ENCODE assay signal across 19 cellular contexts in genomic region chr12:93140309-93140708, GRCh38.
DNase-seq lines count a peak whose midpoint lies in the region; ATAC-seq, FAIRE-seq and TF ChIP-seq lines count a peak whose summit lies in the region.
"Had no signal": no experiment of that assay in that cellular context is flagged by ENCODE, and none has a peak within 500 bp of the region (broad histone marks: within the 10 kb centered on the region; RNA-seq: fewer than 3 reads in every experiment).

No MANE protein-coding gene starts in this region.

- no peaks in the 10 kb centered on the region for H3K27me3 ChIP-seq in HepG2 (ENCODE audit: control insufficient read depth in 1 of 2, insufficient read depth in 2 of 2, low read length in 2 of 2)
- H3K27me3 ChIP-seq: BLaER1 treated with 17β-estradiol and CSF1 and Interleukin-3, amounts not matched to agents 10 nM and 100 nM had no signal

- ATAC-seq in activated B cell treated with CpG ODN at 0.5 μM for 24 hours (ENCODE audit: low read depth) = no peak
- no peak for ATAC-seq in HepG2
- ATAC-seq in stimulated activated memory B cell treated with anti-CD40 and anti-IgM and Interleukin-4, amounts not matched to agents 10 μg/mL and 1 μg/mL and 100 μg/mL, for 72 hours = no peak
- ATAC-seq in GM19452 (IDR thresholded peaks at IDR 0.05; ENCODE audit: unreplicated experiment) = no peak
- ATAC-seq: GM12878 had no signal

- in situ Hi-C loops in HepG2 (cut with HindIII; ENCODE audit: extremely low pct_ligation_motif_present, low pct_unique_long_range_greater_than_20kb) = loop anchor here (25.0 kb wide), 1 partner anchor 247 kb away; the partner anchor contains the start of gene NUDT4

- no peaks in the 10 kb centered on the region for H3K79me2 ChIP-seq in HepG2 (ENCODE audit: insufficient read depth, low read length)

- POLR2A ChIA-PET in activated B cell treated with CpG ODN at 0.5 μM for 24 hours (lab: Charles Lee) = interaction anchor here (0.6 to 3.0 kb wide), 2 partner anchors 25 to 27 kb away, joined by 3 to 16 read pairs; no protein-coding TSS in a partner anchor
- POLR2A ChIA-PET in HepG2 (lab: Yijun Ruan, JAX) = no interaction called here

- peaks cover 68% of the 10 kb centered on the region for H3K4me1 ChIP-seq in HepG2 (ENCODE audit: insufficient read depth, low read length)

- peaks cover 54% of the 10 kb centered on the region for H3K4me1 Mint-ChIP-seq in activated B cell treated with CpG ODN at 0.5 μM for 24 hours
- peaks cover 35% of the 10 kb centered on the region for H3K4me1 Mint-ChIP-seq in nephron
- peaks cover 45% of the 10 kb centered on the region for H3K4me1 Mint-ChIP-seq in stimulated activated memory B cell treated with anti-CD40 and anti-IgM and Interleukin-4, amounts not matched to agents 10 μg/mL and 1 μg/mL and 100 μg/mL, for 72 hours

- H2AFZ ChIP-seq in HepG2 (ENCODE audit: low read length) = no peak overlapping the region
- H2AFZ ChIP-seq: GM23248 had no signal

- no peak for TF ChIP-seq EP300 in HepG2 (IDR thresholded peaks at IDR 0.05; ENCODE audit: low read depth in 2 of 2, low read length in 2 of 2)
- TF ChIP-seq EP300 in HepG2 (CRISPR knock-in tag; IDR thresholded peaks at IDR 0.05; ENCODE audit: borderline replicate concordance) = no peak

- no peak overlapping the region for H3K27ac ChIP-seq in HepG2 (ENCODE audit: extremely low read length, insufficient read depth, low read length)
- H3K27ac ChIP-seq: GM23248 had no signal

- no peak for TF ChIP-seq CTCF in activated B cell treated with CpG ODN at 0.5 μM for 24 hours (IDR thresholded peaks at IDR 0.05)
- no peak for TF ChIP-seq CTCF in HepG2 (CRISPR knock-in tag; IDR thresholded peaks at IDR 0.05)
- TF ChIP-seq CTCF in nephron (IDR thresholded peaks at IDR 0.05; ENCODE audit: unreplicated experiment in 3 of 3) = no peak

- no peak for FAIRE-seq in HepG2 (lab: Jason Lieb, UNC)
- FAIRE-seq: GM12878 had no signal

- H3K27me3 Mint-ChIP-seq in activated B cell treated with CpG ODN at 0.5 μM for 24 hours = no peaks in the 10 kb centered on the region
- no peaks in the 10 kb centered on the region for H3K27me3 Mint-ChIP-seq in nephron (ENCODE audit: low read depth)
- no peaks in the 10 kb centered on the region for H3K27me3 Mint-ChIP-seq in stimulated activated memory B cell treated with anti-CD40 and anti-IgM and Interleukin-4, amounts not matched to agents 10 μg/mL and 1 μg/mL and 100 μg/mL, for 72 hours
- H3K27me3 Mint-ChIP-seq: B cell had no signal

- 96% methylated on average over 1 of the region's 1 CpG for WGBS in HepG2 (ENCODE audit: low lambda C conversion rate)

- H3K4me2 ChIP-seq in HepG2 (ENCODE audit: low read depth, low read length) = no peak overlapping the region

- TF ChIP-seq POLR2A in HepG2 (IDR thresholded peaks at IDR 0.05; ENCODE audit: insufficient read depth in 1 of 2, low read depth in 2 of 2, low read length in 2 of 2) = no peak

- CTCF ChIA-PET in activated B cell treated with CpG ODN at 0.5 μM for 24 hours (lab: Charles Lee) (interaction anchor here (3.9 kb wide), 1 partner anchor 42 kb away, joined by 20 read pairs; no protein-coding TSS in a partner anchor), HepG2 (lab: Yijun Ruan, JAX; ENCODE audit: low intra/inter-chr PET ratio, low total read pairs) (no interaction called here)

- H3K4me3 Mint-ChIP-seq in activated B cell treated with CpG ODN at 0.5 μM for 24 hours = no peak overlapping the region
- H3K4me3 Mint-ChIP-seq in nephron = no peak overlapping the region
- no peak overlapping the region for H3K4me3 Mint-ChIP-seq in stimulated activated memory B cell treated with anti-CD40 and anti-IgM and Interleukin-4, amounts not matched to agents 10 μg/mL and 1 μg/mL and 100 μg/mL, for 72 hours
- H3K4me3 Mint-ChIP-seq: B cell; CD4-positive, CD25-positive, alpha-beta regulatory T cell; CD8-positive, alpha-beta memory T cell had no signal

- peaks cover 6% of the 10 kb centered on the region for H3K9me3 Mint-ChIP-seq in activated B cell treated with CpG ODN at 0.5 μM for 24 hours
- H3K9me3 Mint-ChIP-seq in nephron = no peaks in the 10 kb centered on the region
- peaks cover 4% of the 10 kb centered on the region for H3K9me3 Mint-ChIP-seq in stimulated activated memory B cell treated with anti-CD40 and anti-IgM and Interleukin-4, amounts not matched to agents 10 μg/mL and 1 μg/mL and 100 μg/mL, for 72 hours
- H3K9me3 Mint-ChIP-seq: CD8-positive, alpha-beta memory T cell had no signal

- H3K9ac ChIP-seq in HepG2 (ENCODE audit: insufficient read depth, low read depth, low read length) = no peak overlapping the region
- H3K9ac ChIP-seq: BLaER1 treated with 17β-estradiol and CSF1 and Interleukin-3, amounts not matched to agents 10 nM and 100 nM; GM23248 had no signal

- intact Hi-C loops in activated B cell treated with CpG ODN at 0.5 μM for 24 hours (cut with micrococcal nuclease) (no loop called here), HepG2 (cut with micrococcal nuclease; ENCODE audit: unreplicated experiment) (no loop called here)

- no TSS peak for BruUV-seq in HepG2 (replicated peaks; lab: Mats Ljungman, UMichigan)

- H3K27ac Mint-ChIP-seq in activated B cell treated with CpG ODN at 0.5 μM for 24 hours = peak overlapping the region; percentile 85
- peak overlapping the region in 2 of 3 experiments; percentile 94 to 96 for H3K27ac Mint-ChIP-seq in nephron
- H3K27ac Mint-ChIP-seq in stimulated activated memory B cell treated with anti-CD40 and anti-IgM and Interleukin-4, amounts not matched to agents 10 μg/mL and 1 μg/mL and 100 μg/mL, for 72 hours = peak overlapping the region; percentile 94
- H3K27ac Mint-ChIP-seq: CD4-positive, CD25-positive, alpha-beta regulatory T cell; CD8-positive, alpha-beta memory T cell had no signal

- H3K4me3 ChIP-seq in HepG2 (replicated peaks in 1 of 3; ENCODE audit: insufficient read depth in 1 of 3, low read depth in 2 of 3, low read length in 3 of 3) = no peak overlapping the region
- H3K4me3 ChIP-seq: BLaER1 treated with 17β-estradiol and CSF1 and Interleukin-3, amounts not matched to agents 10 nM and 100 nM; GM12878; GM23248; HAP-1 had no signal

- no peaks in the 10 kb centered on the region for H3K36me3 ChIP-seq in HepG2 (replicated peaks in 1 of 2; ENCODE audit: control insufficient read depth in 1 of 2, insufficient read depth in 2 of 2, low read length in 2 of 2)
- H3K36me3 ChIP-seq: BLaER1 treated with 17β-estradiol and CSF1 and Interleukin-3, amounts not matched to agents 10 nM and 100 nM; HAP-1 had no signal

- no peaks in the 10 kb centered on the region for H4K20me1 ChIP-seq in HepG2 (ENCODE audit: insufficient read depth, low read length)
- H4K20me1 ChIP-seq: BLaER1 treated with 17β-estradiol and CSF1 and Interleukin-3, amounts not matched to agents 10 nM and 100 nM had no signal

- no peaks in the 10 kb centered on the region for H3K9me3 ChIP-seq in HepG2 (ENCODE audit: low read length)
- H3K9me3 ChIP-seq: HAP-1 had no signal

- TF ChIP-seq RAD21 in HepG2 (CRISPR knock-in tag; IDR thresholded peaks at IDR 0.05) = no peak

- H3K36me3 Mint-ChIP-seq in activated B cell treated with CpG ODN at 0.5 μM for 24 hours (ENCODE audit: low read depth) (no peaks in the 10 kb centered on the region), nephron (ENCODE audit: low read depth) (no peaks in the 10 kb centered on the region)
- peaks cover 5% of the 10 kb centered on the region for H3K36me3 Mint-ChIP-seq in stimulated activated memory B cell treated with anti-CD40 and anti-IgM and Interleukin-4, amounts not matched to agents 10 μg/mL and 1 μg/mL and 100 μg/mL, for 72 hours
- H3K36me3 Mint-ChIP-seq: CD4-positive, CD25-positive, alpha-beta regulatory T cell; CD8-positive, alpha-beta memory T cell had no signal

- no peak for DNase-seq in activated B cell treated with CpG ODN at 0.5 μM for 24 hours
- no peak for DNase-seq in HepG2 (ENCODE audit: low spot score)
- no peak for DNase-seq in C1 segment of cervical spinal cord (lab: John Stamatoyannopoulos, UW)
- no peak for DNase-seq in NCI-H2196 (lab: John Stamatoyannopoulos, UW; ENCODE audit: unreplicated experiment)
- DNase-seq: CD4-positive, CD25-positive, alpha-beta regulatory T cell; CD8-positive, alpha-beta memory T cell; COR-L47; DMS 273 treated with DMSO at 0.1 percent for 48 hours; DMS53; DND-41; EL; GM23248 had no signal

TF ChIP-seq in HepG2, 621 proteins besides CTCF, POLR2A, EP300 and RAD21:
- no peak for TF ChIP-seq SIX1 (CRISPR knock-in tag; IDR thresholded peaks at IDR 0.05; ENCODE audit: borderline replicate concordance)
- no peak for TF ChIP-seq SNAI1 (CRISPR knock-in tag; IDR thresholded peaks at IDR 0.05; ENCODE audit: borderline replicate concordance)
- TF ChIP-seq YEATS4 (CRISPR knock-in tag; IDR thresholded peaks at IDR 0.05; ENCODE audit: borderline replicate concordance) = no peak
- no peak for TF ChIP-seq ZNF121 (CRISPR knock-in tag; IDR thresholded peaks at IDR 0.05)
- no peak for TF ChIP-seq KLF9 (CRISPR knock-in tag; IDR thresholded peaks at IDR 0.05; ENCODE audit: low read depth)
- no peak for TF ChIP-seq ZNF672 (CRISPR knock-in tag; IDR thresholded peaks at IDR 0.05)
- TF ChIP-seq ZXDC (CRISPR knock-in tag; IDR thresholded peaks at IDR 0.05) = no peak
- peak; percentile 39; the same call in 1 of the 2 replicates for TF ChIP-seq HNF4A (CRISPR knock-in tag; IDR thresholded peaks at IDR 0.05)
